Comparison of ENCODE assay signal across 11 cellular contexts in the genomic region with DNA sequence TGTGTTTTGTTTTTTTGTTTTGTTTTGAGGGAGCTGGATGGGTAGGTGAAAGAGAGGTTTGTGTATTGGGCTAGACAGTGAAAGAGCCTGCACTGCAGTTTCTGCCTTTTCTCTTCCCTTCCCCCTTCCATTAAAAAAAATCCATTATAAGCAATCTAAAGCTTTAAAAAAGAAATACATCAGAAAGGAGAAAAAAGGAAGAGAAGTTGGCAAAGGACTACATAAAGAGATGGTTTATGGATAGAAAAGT. TPM values are rescaled to one million over a fixed set of nuclear protein-coding genes. Genes with fewer than 3 reads are reported as not detected.
DNase-seq lines count a peak whose midpoint lies in the region; ATAC-seq and TF ChIP-seq lines count a peak whose summit lies in the region.
"Had no signal": no experiment of that assay in that cellular context is flagged by ENCODE, and none has a peak within 500 bp of the region (broad histone marks: within the 10 kb centered on the region; RNA-seq: fewer than 3 reads in every experiment).

No MANE protein-coding gene starts in this region.

- BruUV-seq in MCF 10A (replicated peaks; lab: Mats Ljungman, UMichigan), result no TSS peak
- no TSS peak for BruUV-seq in mammary epithelial cell (replicated peaks; lab: Mats Ljungman, UMichigan)

- TF ChIP-seq CTCF in MCF 10A (IDR thresholded peaks at IDR 0.05; ENCODE audit: unreplicated experiment) (no peak), mammary epithelial cell (conservative IDR thresholded peaks at IDR 0.05 in 1 of 2, IDR thresholded peaks at IDR 0.05 in 1 of 2; ENCODE audit: extremely low read depth in 1 of 2, insufficient read depth in 1 of 2, low read depth in 1 of 2, low read length in 2 of 2) (no peak), body of pancreas (IDR thresholded peaks at IDR 0.05) (no peak), upper lobe of left lung (IDR thresholded peaks at IDR 0.05) (no peak)

- in situ Hi-C loops in mammary epithelial cell (cut with MboI; ENCODE audit: low sequenced_read_pairs in 2 of 2), result loop anchor here (5.0 to 25.0 kb wide), 2 partner anchors 102 to 383 kb away; partner anchors contain the start of gene POLR3E (in 1 of the 2)

- H3K36me3 ChIP-seq in mammary epithelial cell (ENCODE audit: insufficient read depth, low read length) (no peaks in the 10 kb centered on the region), body of pancreas (replicated peaks in 1 of 2; ENCODE audit: insufficient read depth in 1 of 2, low read depth in 2 of 2) (no peaks in the 10 kb centered on the region), mucosa of stomach (ENCODE audit: control insufficient read depth, insufficient read depth, low read length) (no peaks in the 10 kb centered on the region), upper lobe of left lung (no peaks in the 10 kb centered on the region)
- H3K36me3 ChIP-seq: BE2C had no signal

- H3K9ac ChIP-seq in mammary epithelial cell (ENCODE audit: insufficient read depth, low read length), result no peak overlapping the region
- peak overlapping the region; percentile 49 for H3K9ac ChIP-seq in mucosa of stomach (ENCODE audit: low read length)

- peaks cover 15% of the 10 kb centered on the region for H3K36me3 Mint-ChIP-seq in MCF 10A (ENCODE audit: insufficient read depth, unreplicated experiment)

- no peak for TF ChIP-seq POLR2A in body of pancreas (IDR thresholded peaks at IDR 0.05)
- no peak for TF ChIP-seq POLR2A in upper lobe of left lung (IDR thresholded peaks at IDR 0.05)

- H3K9me3 Mint-ChIP-seq in MCF 10A (ENCODE audit: unreplicated experiment), result no peaks in the 10 kb centered on the region

- no peak overlapping the region for H3K4me2 ChIP-seq in mammary epithelial cell (ENCODE audit: insufficient read depth, low read depth, low read length)

- POLR2A ChIA-PET in MCF 10A (lab: Yijun Ruan, JAX), result interaction anchor here (0.6 to 3.1 kb wide), 5 partner anchors 9 to 102 kb away, joined by 3 to 20 read pairs (median 4); partner anchors contain the start of gene POLR3E

- no peaks in the 10 kb centered on the region for H3K79me2 ChIP-seq in mammary epithelial cell (ENCODE audit: insufficient read depth, low read length)

- H3K4me3 ChIP-seq in mammary epithelial cell (replicated peaks in 1 of 3; ENCODE audit: insufficient read depth in 1 of 3, low read depth in 2 of 3, low read length in 3 of 3), result no peak overlapping the region
- no peak overlapping the region for H3K4me3 ChIP-seq in body of pancreas
- peak overlapping the region; percentile 22 for H3K4me3 ChIP-seq in mucosa of stomach (ENCODE audit: low read length)
- peak overlapping the region in 2 of 4 donors; percentile 58 to 59 for H3K4me3 ChIP-seq in upper lobe of left lung

- no peak overlapping the region for H2AFZ ChIP-seq in mammary epithelial cell (ENCODE audit: low read depth, low read length)

- DNase-seq in MCF 10A (ENCODE audit: unreplicated experiment) (no peak), mammary epithelial cell (no peak), body of pancreas (no peak), upper lobe of left lung (no peak), NCI-H1930 (lab: John Stamatoyannopoulos, UW) (no peak)

- no peaks in the 10 kb centered on the region for H4K20me1 ChIP-seq in mammary epithelial cell (ENCODE audit: insufficient read depth, low read length)

- intact Hi-C loops in MCF 10A (cut with micrococcal nuclease), result no loop called here
- intact Hi-C loops in mammary epithelial cell (cut with micrococcal nuclease), result loop anchor here (1.0 to 10.0 kb wide), 5 partner anchors 11 to 1038 kb away; partner anchors contain the start of genes EEF2K, LDAF1 and POLR3E
- intact Hi-C loops in body of pancreas (cut with DNase I), result no loop called here

- no peak for ATAC-seq in body of pancreas
- ATAC-seq in upper lobe of left lung (ENCODE audit: low FRiP score in 2 of 2), result no peak
- no peak for ATAC-seq in GM19463 (IDR thresholded peaks at IDR 0.05; ENCODE audit: unreplicated experiment)
- ATAC-seq in GM21576 (IDR thresholded peaks at IDR 0.05; ENCODE audit: unreplicated experiment), result no peak

- H3K27me3 ChIP-seq in mammary epithelial cell (ENCODE audit: insufficient read depth, low read length), result no peaks in the 10 kb centered on the region
- no peaks in the 10 kb centered on the region for H3K27me3 ChIP-seq in body of pancreas
- no peaks in the 10 kb centered on the region for H3K27me3 ChIP-seq in mucosa of stomach (ENCODE audit: control insufficient read depth, insufficient read depth, low read length)
- no peaks in the 10 kb centered on the region for H3K27me3 ChIP-seq in upper lobe of left lung
- H3K27me3 ChIP-seq: BE2C had no signal

- H3K4me1 ChIP-seq in mammary epithelial cell (ENCODE audit: insufficient read depth, low read length) (peaks cover 25% of the 10 kb centered on the region), body of pancreas (peaks cover 18% of the 10 kb centered on the region), mucosa of stomach (ENCODE audit: control insufficient read depth, insufficient read depth, low read length) (peaks cover 40% of the 10 kb centered on the region), upper lobe of left lung (peaks cover 17 to 30% (median 25%) of the 10 kb centered on the region in 4 donors)

- dilution Hi-C loops in mammary epithelial cell (cut with HindIII; ENCODE audit: low sequenced_read_pairs), result loop anchor here (10.0 kb wide), 1 partner anchor 59 kb away; no protein-coding TSS in a partner anchor

- H3K27me3 Mint-ChIP-seq in MCF 10A (ENCODE audit: insufficient read depth, unreplicated experiment), result no peaks in the 10 kb centered on the region

- TF ChIP-seq EP300 in upper lobe of left lung (IDR thresholded peaks at IDR 0.05), result no peak

- H3K4me1 Mint-ChIP-seq in MCF 10A (ENCODE audit: insufficient read depth, unreplicated experiment), result peaks cover 34% of the 10 kb centered on the region

- peak overlapping the region; percentile 74 for H3K4me3 Mint-ChIP-seq in MCF 10A (ENCODE audit: unreplicated experiment)

- no peak overlapping the region for H3K27ac ChIP-seq in mammary epithelial cell (ENCODE audit: insufficient read depth, low read depth, low read length)
- H3K27ac ChIP-seq in body of pancreas, result peak overlapping the region in 3 of 4 donors; percentile 34 to 77 (median 63)
- H3K27ac ChIP-seq in upper lobe of left lung, result peak overlapping the region; percentile 28 to 84 (median 72)

- H3K9me3 ChIP-seq in mammary epithelial cell (replicated peaks; ENCODE audit: insufficient read depth, low read length) (no peaks in the 10 kb centered on the region), body of pancreas (no peaks in the 10 kb centered on the region), mucosa of stomach (ENCODE audit: control insufficient read depth, low read length) (no peaks in the 10 kb centered on the region), upper lobe of left lung (no peaks in the 10 kb centered on the region)
- H3K9me3 ChIP-seq: BE2C had no signal

- peak overlapping the region; percentile 40 for H3K27ac Mint-ChIP-seq in MCF 10A (ENCODE audit: low read depth, unreplicated experiment)

- CTCF ChIA-PET in MCF 10A (lab: Yijun Ruan, JAX) (interaction anchor here (0.6 to 8.7 kb wide), 13 partner anchors 9 to 538 kb away, joined by 3 to 64 read pairs (median 3); partner anchors contain the start of gene POLR3E), mammary epithelial cell (lab: Charles Lee; ENCODE audit: low non-redundant PET) (no interaction called here)

RNA-seq across cellular contexts. Expression of gene EEF2K, which starts 10.7 kb away (rescaled TPM):
- total RNA-seq in MCF 10A (2022) (15.0 and 15.9 TPM in 2 replicates), mammary epithelial cell (10 to 100 TPM; 16.0 to 22.8 TPM), body of pancreas (10 to 100 TPM; 23.6 to 25.1 TPM), upper lobe of left lung (10 to 100 TPM; 16.9 to 48.2 (median 29.2) TPM)
- 16.3 TPM for polyA plus RNA-seq in mammary epithelial cell
- 27.0 TPM for polyA minus RNA-seq in mammary epithelial cell

RNA-seq across cellular contexts. Expression of gene SDR42E2, which starts 33.1 kb away (rescaled TPM):
- total RNA-seq in MCF 10A (2022) (not detected in 2 replicates), mammary epithelial cell (not detected), body of pancreas (under 1 TPM in 1 of 2 donors, not detected in 1; 0.66 TPM), upper lobe of left lung (under 1 TPM in 3 of 6 donors, not detected in 3; 0.17 to 0.59 (median 0.22) TPM)
- not detected for polyA plus RNA-seq in mammary epithelial cell
- polyA minus RNA-seq in mammary epithelial cell, result not detected
- total RNA-seq: left lobe of liver; T-helper 2 cell treated with Interferon-gamma antibody and Interleukin-4, amounts not matched to agents 100 ng/mL and 5 ng/mL, for 36 hours had no signal
